In genomic region chr10:92240289-92241157, GRCh38 we compare ENCODE assay signal across 8 cellular contexts. TPM values are rescaled to one million over a fixed set of nuclear protein-coding genes. Genes with fewer than 3 reads are reported as not detected.
DNase-seq lines count a peak whose midpoint lies in the region; ATAC-seq and TF ChIP-seq lines count a peak whose summit lies in the region.

No MANE protein-coding gene starts in this region.

- intact Hi-C loops in upper lobe of right lung (cut with DNase I) = no loop called here

- H3K9me3 Mint-ChIP-seq in CD4-positive, CD25-positive, alpha-beta regulatory T cell = no peaks in the 10 kb centered on the region
- no peaks in the 10 kb centered on the region for H3K9me3 Mint-ChIP-seq in naive B cell

- TF ChIP-seq POLR2A in GM19193 (IDR thresholded peaks at IDR 0.05; ENCODE audit: extremely low read depth, insufficient read depth, insufficient read length) = peak; percentile 36

- peaks cover 18 to 38% (median 31%) of the 10 kb centered on the region in 4 donors for H3K4me1 Mint-ChIP-seq in CD4-positive, CD25-positive, alpha-beta regulatory T cell
- peaks cover 29 to 44% (median 38%) of the 10 kb centered on the region in 3 donors for H3K4me1 Mint-ChIP-seq in naive B cell

- peak; percentile 5 to 66 (median 33) for DNase-seq in CD4-positive, CD25-positive, alpha-beta regulatory T cell
- DNase-seq in NOMO-1 treated with dmso at 0.1 percent for 144 hours (lab: John Stamatoyannopoulos, UW; ENCODE audit: unreplicated experiment) = peak; percentile 87
- DNase-seq in activated effector memory CD4-positive, alpha-beta T cell treated with Interleukin-2 at 50 U/mL for 16 hours = peak; percentile 21
- DNase-seq in fibroblast of the conjunctiva (ENCODE audit: low read depth) = peak; percentile 35
- peak; percentile 73 for DNase-seq in naive B cell
- no peak for DNase-seq in upper lobe of right lung

- no peak for TF ChIP-seq CTCF in upper lobe of right lung (IDR thresholded peaks at IDR 0.05)

- H3K9me3 ChIP-seq in CD4-positive, CD25-positive, alpha-beta regulatory T cell (ENCODE audit: control insufficient read depth in 2 of 2, low read length in 2 of 2) = no peaks in the 10 kb centered on the region
- no peaks in the 10 kb centered on the region for H3K9me3 ChIP-seq in upper lobe of right lung

- peak overlapping the region; percentile 7 to 89 (median 31) for H3K27ac Mint-ChIP-seq in CD4-positive, CD25-positive, alpha-beta regulatory T cell
- peak overlapping the region; percentile 2 to 93 (median 71) for H3K27ac Mint-ChIP-seq in naive B cell

- H3K27ac ChIP-seq in CD4-positive, CD25-positive, alpha-beta regulatory T cell (ENCODE audit: insufficient read depth, low read length, poor library complexity, severe bottlenecking) = no peak overlapping the region
- H3K27ac ChIP-seq in upper lobe of right lung = peak overlapping the region; percentile 86

- peak; percentile 16 to 18 for ATAC-seq in CD4-positive, CD25-positive, alpha-beta regulatory T cell (ENCODE audit: low read depth in 2 of 2)
- peak; percentile 39 for ATAC-seq in HG03520 (IDR thresholded peaks at IDR 0.05; ENCODE audit: unreplicated experiment)
- peak; percentile 71 to 72 for ATAC-seq in naive B cell (ENCODE audit: low read depth in 2 of 2)
- peak; percentile 78 for ATAC-seq in upper lobe of right lung

- H3K4me1 ChIP-seq in CD4-positive, CD25-positive, alpha-beta regulatory T cell (ENCODE audit: control insufficient read depth, insufficient read depth, low read length, poor library complexity, severe bottlenecking) = peaks cover 20% of the 10 kb centered on the region
- H3K4me1 ChIP-seq in upper lobe of right lung = peaks cover 27% of the 10 kb centered on the region

- H3K36me3 Mint-ChIP-seq in CD4-positive, CD25-positive, alpha-beta regulatory T cell = no peaks in the 10 kb centered on the region
- no peaks in the 10 kb centered on the region for H3K36me3 Mint-ChIP-seq in naive B cell

- peaks cover 12% of the 10 kb centered on the region for H3K27me3 Mint-ChIP-seq in CD4-positive, CD25-positive, alpha-beta regulatory T cell
- H3K27me3 Mint-ChIP-seq in naive B cell = no peaks in the 10 kb centered on the region

- H3K4me3 ChIP-seq in CD4-positive, CD25-positive, alpha-beta regulatory T cell (ENCODE audit: low read depth, low read length) = peak overlapping the region; percentile 100
- H3K4me3 ChIP-seq in upper lobe of right lung = peak overlapping the region; percentile 66

- H3K4me3 Mint-ChIP-seq in CD4-positive, CD25-positive, alpha-beta regulatory T cell = peak overlapping the region; percentile 90 to 96 (median 94)
- peak overlapping the region; percentile 91 to 99 (median 96) for H3K4me3 Mint-ChIP-seq in naive B cell

- H3K36me3 ChIP-seq in CD4-positive, CD25-positive, alpha-beta regulatory T cell (ENCODE audit: control insufficient read depth, insufficient read depth, low read length) = no peaks in the 10 kb centered on the region
- no peaks in the 10 kb centered on the region for H3K36me3 ChIP-seq in upper lobe of right lung

- H3K27me3 ChIP-seq in CD4-positive, CD25-positive, alpha-beta regulatory T cell (ENCODE audit: control insufficient read depth, insufficient read depth, low read length) = no peaks in the 10 kb centered on the region
- H3K27me3 ChIP-seq in upper lobe of right lung = no peaks in the 10 kb centered on the region

RNA-seq across cellular contexts. Expression of gene CPEB3, which starts 50.4 kb away (rescaled TPM):
- total RNA-seq in CD4-positive, CD25-positive, alpha-beta regulatory T cell = 4.4 TPM
- 1 to 10 TPM in 1 of 4 donors, under 1 TPM in 3; 0.47 to 2.2 (median 0.93) TPM for polyA plus RNA-seq in CD4-positive, CD25-positive, alpha-beta regulatory T cell
- polyA plus RNA-seq in naive B cell (ENCODE audit: low read depth in 6 of 6) = 1 to 10 TPM; 1.0 to 2.8 (median 2.4) TPM
- 5.7 TPM for total RNA-seq in upper lobe of right lung

RNA-seq across cellular contexts. Expression of gene MARCHF5, which starts 50.4 kb away (rescaled TPM):
- total RNA-seq in CD4-positive, CD25-positive, alpha-beta regulatory T cell = 27.8 TPM
- 10 to 100 TPM; 21.8 to 36.6 (median 25.0) TPM for polyA plus RNA-seq in CD4-positive, CD25-positive, alpha-beta regulatory T cell
- 10 to 100 TPM; 21.7 to 34.7 (median 29.3) TPM for polyA plus RNA-seq in naive B cell (ENCODE audit: low read depth in 6 of 6)
- 28.0 TPM for total RNA-seq in upper lobe of right lung

Comparison
In these comparisons a context has a peak if more than half of its experiments do, and no peak if none do; other contexts are left out.
1. ATAC-seq: peak in every context shown above with its lines; median percentile 78 in upper lobe of right lung; 72 in naive B cell; 39 in HG03520; 17 in CD4-positive, CD25-positive, alpha-beta regulatory T cell.